12 cellular contexts compared by ENCODE assay signal in genomic region chr16:89924925-89925307, GRCh38. TPM values are rescaled to one million over a fixed set of nuclear protein-coding genes. Genes with fewer than 3 reads are reported as not detected.
DNase-seq lines count a peak whose midpoint lies in the region; ATAC-seq, FAIRE-seq and TF ChIP-seq lines count a peak whose summit lies in the region.
"Had no signal": no experiment of that assay in that cellular context is flagged by ENCODE, and none has a peak within 500 bp of the region (broad histone marks: within the 10 kb centered on the region; RNA-seq: fewer than 3 reads in every experiment).

No MANE protein-coding gene starts in this region.

- H3K36me3 ChIP-seq in HepG2 (replicated peaks in 1 of 2; ENCODE audit: control insufficient read depth in 1 of 2, insufficient read depth in 2 of 2, low read length in 2 of 2) (peaks cover 2% of the 10 kb centered on the region in 2 experiments; a peak in 1 of 5 replicates), right lobe of liver (no peaks in the 10 kb centered on the region), suprapubic skin (no peaks in the 10 kb centered on the region)
- H3K36me3 ChIP-seq: colonic mucosa, right atrium auricular region had no signal

- in situ Hi-C loops in HepG2 (cut with HindIII; ENCODE audit: extremely low pct_ligation_motif_present, low pct_unique_long_range_greater_than_20kb), result loop anchor here (5.0 kb wide), 1 partner anchor 97 kb away; no protein-coding TSS in a partner anchor

- POLR2A ChIA-PET in HepG2 (lab: Yijun Ruan, JAX), result interaction anchor here (0.8 to 4.8 kb wide), 6 partner anchors 14 to 103 kb away, joined by 3 to 86 read pairs (median 78); partner anchors contain the start of gene TCF25

- H3K9me3 ChIP-seq in HepG2 (ENCODE audit: low read length), result no peaks in the 10 kb centered on the region
- no peaks in the 10 kb centered on the region for H3K9me3 ChIP-seq in right lobe of liver
- H3K9me3 ChIP-seq in suprapubic skin, result no peaks in the 10 kb centered on the region
- H3K9me3 ChIP-seq: colonic mucosa, right atrium auricular region had no signal

- peaks cover 32% of the 10 kb centered on the region for H3K79me2 ChIP-seq in HepG2 (ENCODE audit: insufficient read depth, low read length)

- no peak for TF ChIP-seq RAD21 in HepG2 (CRISPR knock-in tag; IDR thresholded peaks at IDR 0.05)

- no peak for TF ChIP-seq CTCF in HepG2 (CRISPR knock-in tag; IDR thresholded peaks at IDR 0.05)
- no peak for TF ChIP-seq CTCF in right lobe of liver (IDR thresholded peaks at IDR 0.05)
- no peak for TF ChIP-seq CTCF in suprapubic skin (IDR thresholded peaks at IDR 0.05)

- peaks cover 30% of the 10 kb centered on the region for H3K4me1 Mint-ChIP-seq in stimulated activated effector memory CD8-positive, alpha-beta T cell treated with anti-CD3 and anti-CD28 coated beads, Interleukin-12 subunit alpha, Interleukin-12 subunit beta, amount 100 ng/mL, for 72 hours

- CTCF ChIA-PET in HepG2 (lab: Yijun Ruan, JAX; ENCODE audit: low intra/inter-chr PET ratio, low total read pairs), result no interaction called here

- no peaks in the 10 kb centered on the region; a peak in 1 of 5 replicates for H3K27me3 ChIP-seq in HepG2 (ENCODE audit: control insufficient read depth in 1 of 2, insufficient read depth in 2 of 2, low read length in 2 of 2)
- H3K27me3 ChIP-seq in right lobe of liver, result peaks cover 0 to 16% of the 10 kb centered on the region in 2 donors
- H3K27me3 ChIP-seq in suprapubic skin, result peaks cover 60% of the 10 kb centered on the region

- no TSS peak for BruUV-seq in HepG2 (replicated peaks; lab: Mats Ljungman, UMichigan)

- intact Hi-C loops in HepG2 (cut with micrococcal nuclease; ENCODE audit: unreplicated experiment), result loop anchor here (5.0 kb wide), 1 partner anchor 97 kb away; no protein-coding TSS in a partner anchor
- intact Hi-C loops in right lobe of liver (cut with DNase I), result no loop called here

- peaks cover 44% of the 10 kb centered on the region for H4K20me1 ChIP-seq in HepG2 (ENCODE audit: insufficient read depth, low read length)

- no peaks in the 10 kb centered on the region for H3K9me3 Mint-ChIP-seq in stimulated activated effector memory CD8-positive, alpha-beta T cell treated with anti-CD3 and anti-CD28 coated beads, Interleukin-12 subunit alpha, Interleukin-12 subunit beta, amount 100 ng/mL, for 72 hours
- H3K9me3 Mint-ChIP-seq: activated T-cell treated with anti-CD3 and anti-CD28 coated beads, Interleukin-2, amount 50 U/mL, for 72 hours; immature natural killer cell had no signal

- peak overlapping the region; percentile 98 for H3K4me2 ChIP-seq in HepG2 (ENCODE audit: low read depth, low read length)

- H3K4me3 ChIP-seq in HepG2 (replicated peaks in 1 of 3; ENCODE audit: insufficient read depth in 1 of 3, low read depth in 2 of 3, low read length in 3 of 3) (peak overlapping the region in 2 of 3 experiments; percentile 81 to 90; a peak in 3 of 6 replicates), right lobe of liver (no peak overlapping the region), iPS-11a (ENCODE audit: low read depth, low read length) (peak overlapping the region; percentile 70), suprapubic skin (no peak overlapping the region)

- H3K4me3 Mint-ChIP-seq in stimulated activated effector memory CD8-positive, alpha-beta T cell treated with anti-CD3 and anti-CD28 coated beads, Interleukin-12 subunit alpha, Interleukin-12 subunit beta, amount 100 ng/mL, for 72 hours, result peak overlapping the region; percentile 28

- no peak for TF ChIP-seq POLR2A in HepG2 (IDR thresholded peaks at IDR 0.05; ENCODE audit: insufficient read depth in 1 of 2, low read depth in 2 of 2, low read length in 2 of 2)
- TF ChIP-seq POLR2A in right lobe of liver (IDR thresholded peaks at IDR 0.05), result no peak
- TF ChIP-seq POLR2A in suprapubic skin (IDR thresholded peaks at IDR 0.05), result no peak

- H3K27ac Mint-ChIP-seq in stimulated activated effector memory CD8-positive, alpha-beta T cell treated with anti-CD3 and anti-CD28 coated beads, Interleukin-12 subunit alpha, Interleukin-12 subunit beta, amount 100 ng/mL, for 72 hours, result no peak overlapping the region
- H3K27ac Mint-ChIP-seq: activated T-cell treated with anti-CD3 and anti-CD28 coated beads, Interleukin-2, amount 50 U/mL, for 72 hours; immature natural killer cell had no signal

- no peaks in the 10 kb centered on the region for H3K36me3 Mint-ChIP-seq in stimulated activated effector memory CD8-positive, alpha-beta T cell treated with anti-CD3 and anti-CD28 coated beads, Interleukin-12 subunit alpha, Interleukin-12 subunit beta, amount 100 ng/mL, for 72 hours

- H3K9ac ChIP-seq in HepG2 (ENCODE audit: insufficient read depth, low read depth, low read length), result 0 out of 2 replicates have a peak overlapping the region, but pooled peaks have one; percentile 78

- DNase-seq in HepG2 (ENCODE audit: low spot score), result no peak
- no peak for DNase-seq in right lobe of liver
- peak; percentile 27 for DNase-seq in SHP77 treated with DMSO at 0.1 percent for 48 hours (lab: John Stamatoyannopoulos, UW)
- DNase-seq in stimulated activated effector memory CD8-positive, alpha-beta T cell treated with anti-CD3 and anti-CD28 coated beads, Interleukin-12 subunit alpha, Interleukin-12 subunit beta, amount 100 ng/mL, for 72 hours (ENCODE audit: low spot score in 2 of 2), result no peak
- no peak for DNase-seq in effector CD4-positive, alpha-beta T cell
- DNase-seq in suprapubic skin (ENCODE audit: low spot score in 2 of 2), result no peak
- DNase-seq: colonic mucosa had no signal

- H3K27ac ChIP-seq in HepG2 (ENCODE audit: extremely low read length, insufficient read depth, low read length) (no peak overlapping the region), right lobe of liver (no peak overlapping the region), suprapubic skin (no peak overlapping the region)
- H3K27ac ChIP-seq: colonic mucosa, right atrium auricular region had no signal

- TF ChIP-seq EP300 in HepG2 (IDR thresholded peaks at IDR 0.05; ENCODE audit: low read depth in 2 of 2, low read length in 2 of 2) (no peak), HepG2 (CRISPR knock-in tag; IDR thresholded peaks at IDR 0.05; ENCODE audit: borderline replicate concordance) (no peak), suprapubic skin (IDR thresholded peaks at IDR 0.05) (no peak)

- H3K4me1 ChIP-seq in HepG2 (ENCODE audit: insufficient read depth, low read length) (peaks cover 34% of the 10 kb centered on the region), right lobe of liver (peaks cover 0 to 12% (median 0%) of the 10 kb centered on the region in 4 donors), suprapubic skin (peaks cover 54% of the 10 kb centered on the region)

- no peak for FAIRE-seq in HepG2 (lab: Jason Lieb, UNC)

- ATAC-seq in HepG2, result no peak
- no peak for ATAC-seq in right lobe of liver
- no peak for ATAC-seq in stimulated activated effector memory CD8-positive, alpha-beta T cell treated with anti-CD3 and anti-CD28 coated beads, Interleukin-12 subunit alpha, Interleukin-12 subunit beta, amount 100 ng/mL, for 72 hours
- no peak for ATAC-seq in GM18502 (IDR thresholded peaks at IDR 0.05; ENCODE audit: poor library complexity, unreplicated experiment)
- ATAC-seq: activated T-cell treated with anti-CD3 and anti-CD28 coated beads, Interleukin-2, amount 50 U/mL, for 72 hours had no signal

- WGBS in HepG2 (ENCODE audit: low lambda C conversion rate), result 46% methylated on average over 3 of the region's 4 CpGs
- 20% methylated on average over 3 of the region's 4 CpGs for WGBS in right lobe of liver (ENCODE audit: insufficient coverage, low coverage, low lambda C conversion rate, missing lambda C conversion rate)
- WGBS in suprapubic skin, result 24% methylated on average over 3 of the region's 4 CpGs

- no peak overlapping the region for H2AFZ ChIP-seq in HepG2 (ENCODE audit: low read length)

RNA-seq across cellular contexts. Expression of gene TUBB3, which starts 1.8 kb away (rescaled TPM):
- total RNA-seq in HepG2 (2016; rRNA removed; fragmentation: Illumina TruSeq; extraction: Trizol) (161 and 185 TPM in 2 replicates), right lobe of liver (under 1 TPM in 4 of 6 experiments, not detected in 2; 0.13 to 0.86 (median 0.36) TPM), suprapubic skin (1 to 10 TPM; 1.2 to 9.2 (median 4.6) TPM)
- total RNA-seq in HepG2 (2016; cell fraction: cytosol; rRNA removed; fragmentation: Illumina TruSeq; extraction: Trizol; ENCODE audit: low read depth), result 94.2 and 96.8 TPM in 2 replicates
- 145 and 195 TPM in 2 replicates for total RNA-seq in HepG2 (2016; cell fraction: insoluble cytoplasmic fraction; rRNA removed; fragmentation: Illumina TruSeq; extraction: Trizol)
- 140 and 142 TPM in 2 replicates for total RNA-seq in HepG2 (2016; cell fraction: membrane; rRNA removed; fragmentation: Illumina TruSeq; extraction: Trizol)
- 81.3 and 94.7 TPM in 2 replicates for total RNA-seq in HepG2 (2016; cell fraction: nucleus; rRNA removed; fragmentation: Illumina TruSeq; extraction: Trizol)
- polyA plus RNA-seq in HepG2 (2011; rRNA removed), result 110 and 152 TPM in 2 replicates
- 84.2 and 120 TPM in 2 replicates for polyA plus RNA-seq in HepG2 (2011; cell fraction: cytosol; rRNA removed)
- 168 and 179 TPM in 2 replicates for polyA plus RNA-seq in HepG2 (2011; cell fraction: nucleus; rRNA removed)
- 45.2 and 119 TPM in 2 replicates for polyA plus RNA-seq in HepG2 (2012)
- 63.1 and 64.3 TPM in 2 replicates for polyA plus RNA-seq in HepG2 (2016; cell fraction: cytosol; fragmentation: Illumina TruSeq; extraction: Trizol; ENCODE audit: low read depth)
- polyA plus RNA-seq in HepG2 (2016; cell fraction: insoluble cytoplasmic fraction; fragmentation: Illumina TruSeq; extraction: Trizol; ENCODE audit: low read depth), result 127 and 159 TPM in 2 replicates
- 87.3 and 99.0 TPM in 2 replicates for polyA plus RNA-seq in HepG2 (2016; cell fraction: membrane; fragmentation: Illumina TruSeq; extraction: Trizol; ENCODE audit: low read depth)
- 138 and 154 TPM in 2 replicates for polyA plus RNA-seq in HepG2 (2016; cell fraction: nucleus; fragmentation: Illumina TruSeq; extraction: Trizol; ENCODE audit: insufficient read depth, low read depth)
- polyA minus RNA-seq in HepG2 (2011; rRNA and poly(A)+ RNA removed; ENCODE audit: low replicate concordance), result 34.9 and 340 TPM in 2 replicates
- 99.4 and 107 TPM in 2 replicates for polyA minus RNA-seq in HepG2 (2011; cell fraction: cytosol; rRNA and poly(A)+ RNA removed)
- polyA minus RNA-seq in HepG2 (2011; cell fraction: nucleus; rRNA and poly(A)+ RNA removed), result 34.8 and 42.6 TPM in 2 replicates
- polyA plus RNA-seq: immature natural killer cell had no signal

RNA-seq across cellular contexts. Expression of gene MC1R, which starts 6.3 kb away (rescaled TPM):
- total RNA-seq in HepG2 (2016; rRNA removed; fragmentation: Illumina TruSeq; extraction: Trizol) (7.2 and 9.1 TPM in 2 replicates), right lobe of liver (1 to 10 TPM in 2 of 6 experiments, under 1 TPM in 4; 0.31 to 1.6 (median 0.77) TPM), suprapubic skin (10 to 100 TPM in 2 of 4 donors, 1 to 10 TPM in 2; 3.6 to 29.3 (median 8.9) TPM)
- total RNA-seq in HepG2 (2016; cell fraction: cytosol; rRNA removed; fragmentation: Illumina TruSeq; extraction: Trizol; ENCODE audit: low read depth), result 3.5 and 3.7 TPM in 2 replicates
- total RNA-seq in HepG2 (2016; cell fraction: insoluble cytoplasmic fraction; rRNA removed; fragmentation: Illumina TruSeq; extraction: Trizol), result 8.1 and 8.7 TPM in 2 replicates
- 8.1 and 9.5 TPM in 2 replicates for total RNA-seq in HepG2 (2016; cell fraction: membrane; rRNA removed; fragmentation: Illumina TruSeq; extraction: Trizol)
- 7.2 and 7.7 TPM in 2 replicates for total RNA-seq in HepG2 (2016; cell fraction: nucleus; rRNA removed; fragmentation: Illumina TruSeq; extraction: Trizol)
- polyA plus RNA-seq in HepG2 (2011; rRNA removed), result 14.8 and 20.0 TPM in 2 replicates
- polyA plus RNA-seq in HepG2 (2011; cell fraction: cytosol; rRNA removed), result 14.8 and 18.9 TPM in 2 replicates
- 89.3 and 96.4 TPM in 2 replicates for polyA plus RNA-seq in HepG2 (2011; cell fraction: nucleus; rRNA removed)
- polyA plus RNA-seq in HepG2 (2012), result 6.5 and 12.0 TPM in 2 replicates
- polyA plus RNA-seq in HepG2 (2016; cell fraction: cytosol; fragmentation: Illumina TruSeq; extraction: Trizol; ENCODE audit: low read depth), result 2.9 and 3.1 TPM in 2 replicates
- 6.7 and 7.1 TPM in 2 replicates for polyA plus RNA-seq in HepG2 (2016; cell fraction: insoluble cytoplasmic fraction; fragmentation: Illumina TruSeq; extraction: Trizol; ENCODE audit: low read depth)
- polyA plus RNA-seq in HepG2 (2016; cell fraction: membrane; fragmentation: Illumina TruSeq; extraction: Trizol; ENCODE audit: low read depth), result 6.5 and 7.5 TPM in 2 replicates
- polyA plus RNA-seq in HepG2 (2016; cell fraction: nucleus; fragmentation: Illumina TruSeq; extraction: Trizol; ENCODE audit: insufficient read depth, low read depth), result 17.7 and 19.3 TPM in 2 replicates
- 23.7 and 30.7 TPM in 2 replicates for polyA minus RNA-seq in HepG2 (2011; rRNA and poly(A)+ RNA removed; ENCODE audit: low replicate concordance)
- polyA minus RNA-seq in HepG2 (2011; cell fraction: cytosol; rRNA and poly(A)+ RNA removed), result 5.4 and 5.5 TPM in 2 replicates
- 16.0 and 17.0 TPM in 2 replicates for polyA minus RNA-seq in HepG2 (2011; cell fraction: nucleus; rRNA and poly(A)+ RNA removed)

RNA-seq across cellular contexts. Expression of gene DEF8, which starts 23.6 kb away (rescaled TPM):
- total RNA-seq in HepG2 (2016; rRNA removed; fragmentation: Illumina TruSeq; extraction: Trizol) (98.5 and 107 TPM in 2 replicates), right lobe of liver (10 to 100 TPM; 16.7 to 44.1 (median 20.7) TPM), suprapubic skin (100 to 1,000 TPM in 2 of 4 donors, 10 to 100 TPM in 2; 89.3 to 107 (median 99.7) TPM)
- 134 and 176 TPM in 2 replicates for total RNA-seq in HepG2 (2016; cell fraction: cytosol; rRNA removed; fragmentation: Illumina TruSeq; extraction: Trizol; ENCODE audit: low read depth)
- 103 and 113 TPM in 2 replicates for total RNA-seq in HepG2 (2016; cell fraction: insoluble cytoplasmic fraction; rRNA removed; fragmentation: Illumina TruSeq; extraction: Trizol)
- 127 and 160 TPM in 2 replicates for total RNA-seq in HepG2 (2016; cell fraction: membrane; rRNA removed; fragmentation: Illumina TruSeq; extraction: Trizol)
- total RNA-seq in HepG2 (2016; cell fraction: nucleus; rRNA removed; fragmentation: Illumina TruSeq; extraction: Trizol), result 48.8 and 61.5 TPM in 2 replicates
- polyA plus RNA-seq in HepG2 (2011; rRNA removed), result 98.2 and 108 TPM in 2 replicates
- 100 and 138 TPM in 2 replicates for polyA plus RNA-seq in HepG2 (2011; cell fraction: cytosol; rRNA removed)
- polyA plus RNA-seq in HepG2 (2011; cell fraction: nucleus; rRNA removed), result 490 and 545 TPM in 2 replicates
- 37.2 and 56.0 TPM in 2 replicates for polyA plus RNA-seq in HepG2 (2012)
- polyA plus RNA-seq in HepG2 (2016; cell fraction: cytosol; fragmentation: Illumina TruSeq; extraction: Trizol; ENCODE audit: low read depth), result 170 and 205 TPM in 2 replicates
- 116 and 132 TPM in 2 replicates for polyA plus RNA-seq in HepG2 (2016; cell fraction: insoluble cytoplasmic fraction; fragmentation: Illumina TruSeq; extraction: Trizol; ENCODE audit: low read depth)
- polyA plus RNA-seq in HepG2 (2016; cell fraction: membrane; fragmentation: Illumina TruSeq; extraction: Trizol; ENCODE audit: low read depth), result 126 and 153 TPM in 2 replicates
- polyA plus RNA-seq in HepG2 (2016; cell fraction: nucleus; fragmentation: Illumina TruSeq; extraction: Trizol; ENCODE audit: insufficient read depth, low read depth), result 123 and 136 TPM in 2 replicates
- 22.3 and 116 TPM in 2 replicates for polyA minus RNA-seq in HepG2 (2011; rRNA and poly(A)+ RNA removed; ENCODE audit: low replicate concordance)
- 31.8 and 36.4 TPM in 2 replicates for polyA minus RNA-seq in HepG2 (2011; cell fraction: cytosol; rRNA and poly(A)+ RNA removed)
- 46.0 and 51.1 TPM in 2 replicates for polyA minus RNA-seq in HepG2 (2011; cell fraction: nucleus; rRNA and poly(A)+ RNA removed)

RNA-seq across cellular contexts. Expression of gene TCF25, which starts 51.5 kb away (rescaled TPM):
- 98.4 and 138 TPM in 2 replicates for total RNA-seq in HepG2 (2016; rRNA removed; fragmentation: Illumina TruSeq; extraction: Trizol)
- 70.6 and 87.2 TPM in 2 replicates for total RNA-seq in HepG2 (2016; cell fraction: cytosol; rRNA removed; fragmentation: Illumina TruSeq; extraction: Trizol; ENCODE audit: low read depth)
- total RNA-seq in HepG2 (2016; cell fraction: insoluble cytoplasmic fraction; rRNA removed; fragmentation: Illumina TruSeq; extraction: Trizol), result 75.7 and 144 TPM in 2 replicates
- 50.6 and 58.6 TPM in 2 replicates for total RNA-seq in HepG2 (2016; cell fraction: membrane; rRNA removed; fragmentation: Illumina TruSeq; extraction: Trizol)
- 110 and 124 TPM in 2 replicates for total RNA-seq in HepG2 (2016; cell fraction: nucleus; rRNA removed; fragmentation: Illumina TruSeq; extraction: Trizol)
- polyA plus RNA-seq in HepG2 (2011; rRNA removed), result 206 and 274 TPM in 2 replicates
- 65.2 and 80.6 TPM in 2 replicates for polyA plus RNA-seq in HepG2 (2011; cell fraction: cytosol; rRNA removed)
- polyA plus RNA-seq in HepG2 (2011; cell fraction: nucleus; rRNA removed), result 1,625 and 1,754 TPM in 2 replicates
- 188 and 209 TPM in 2 replicates for polyA plus RNA-seq in HepG2 (2012)
- 17.8 and 22.1 TPM in 2 replicates for polyA plus RNA-seq in HepG2 (2016; cell fraction: cytosol; fragmentation: Illumina TruSeq; extraction: Trizol; ENCODE audit: low read depth)
- polyA plus RNA-seq in HepG2 (2016; cell fraction: insoluble cytoplasmic fraction; fragmentation: Illumina TruSeq; extraction: Trizol; ENCODE audit: low read depth), result 69.5 and 77.6 TPM in 2 replicates
- polyA plus RNA-seq in HepG2 (2016; cell fraction: membrane; fragmentation: Illumina TruSeq; extraction: Trizol; ENCODE audit: low read depth), result 24.7 and 32.6 TPM in 2 replicates
- 312 and 330 TPM in 2 replicates for polyA plus RNA-seq in HepG2 (2016; cell fraction: nucleus; fragmentation: Illumina TruSeq; extraction: Trizol; ENCODE audit: insufficient read depth, low read depth)
- polyA minus RNA-seq in HepG2 (2011; rRNA and poly(A)+ RNA removed; ENCODE audit: low replicate concordance), result 107 and 121 TPM in 2 replicates
- 35.2 and 43.3 TPM in 2 replicates for polyA minus RNA-seq in HepG2 (2011; cell fraction: cytosol; rRNA and poly(A)+ RNA removed)
- 166 and 179 TPM in 2 replicates for polyA minus RNA-seq in HepG2 (2011; cell fraction: nucleus; rRNA and poly(A)+ RNA removed)
- total RNA-seq in right lobe of liver, result 10 to 100 TPM; 66.6 to 91.6 (median 77.9) TPM
- total RNA-seq in suprapubic skin, result 100 to 1,000 TPM; 166 to 260 (median 182) TPM

Comparison
In these comparisons a context has a peak if more than half of its experiments do, and no peak if none do; other contexts are left out.
1. H3K4me3 ChIP-seq: peak in HepG2 (2 of 3) and iPS-11a (single experiment); none in right lobe of liver (0 of 3) and suprapubic skin (single experiment).
2. RNA of gene TUBB3, which starts 1.8 kb away (total RNA-seq): 81.3 to 195 TPM in HepG2; 1.2 to 9.2 TPM in suprapubic skin and 0.13 to 0.86 TPM in right lobe of liver; every median in the first group is over 4 times any median in the second.